In the genomic region with DNA sequence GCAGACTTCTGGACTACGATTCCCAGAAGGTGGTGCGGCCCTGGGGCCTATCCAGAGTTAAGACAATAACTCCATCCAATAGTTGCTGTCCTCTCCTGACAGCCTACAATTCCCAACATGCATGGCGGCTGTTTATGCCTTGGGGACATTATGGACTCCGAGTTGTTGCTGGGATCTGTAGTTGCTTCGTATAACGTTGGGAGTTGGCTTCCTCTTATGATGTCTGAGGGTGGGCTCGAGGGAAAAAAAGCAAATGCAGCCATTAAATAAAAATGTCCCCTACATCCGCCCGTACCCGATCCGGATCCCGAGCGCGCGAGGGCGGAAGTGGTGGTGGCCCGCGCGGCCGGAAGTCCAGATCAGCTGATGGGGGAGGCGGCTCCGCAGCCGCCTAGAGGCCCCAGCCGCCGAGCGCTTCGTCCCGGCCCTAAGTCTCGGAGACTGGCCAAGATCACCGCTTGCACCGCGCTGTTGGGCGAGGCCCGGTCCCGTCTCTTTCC, we compare ENCODE assay signal across 1 cellular context.
TF ChIP-seq lines count a peak whose summit lies in the region.

Gene ZSWIM8, plus strand, starts transcription at position 386 of the 500 bp plus-strand sequence. CDS start 273 bp downstream, outside the sequence.

TF ChIP-seq in HepG2, 621 proteins besides CTCF, POLR2A, EP300 and RAD21 (continued from another document and continues in another):
- TF ChIP-seq, protein P1, sequence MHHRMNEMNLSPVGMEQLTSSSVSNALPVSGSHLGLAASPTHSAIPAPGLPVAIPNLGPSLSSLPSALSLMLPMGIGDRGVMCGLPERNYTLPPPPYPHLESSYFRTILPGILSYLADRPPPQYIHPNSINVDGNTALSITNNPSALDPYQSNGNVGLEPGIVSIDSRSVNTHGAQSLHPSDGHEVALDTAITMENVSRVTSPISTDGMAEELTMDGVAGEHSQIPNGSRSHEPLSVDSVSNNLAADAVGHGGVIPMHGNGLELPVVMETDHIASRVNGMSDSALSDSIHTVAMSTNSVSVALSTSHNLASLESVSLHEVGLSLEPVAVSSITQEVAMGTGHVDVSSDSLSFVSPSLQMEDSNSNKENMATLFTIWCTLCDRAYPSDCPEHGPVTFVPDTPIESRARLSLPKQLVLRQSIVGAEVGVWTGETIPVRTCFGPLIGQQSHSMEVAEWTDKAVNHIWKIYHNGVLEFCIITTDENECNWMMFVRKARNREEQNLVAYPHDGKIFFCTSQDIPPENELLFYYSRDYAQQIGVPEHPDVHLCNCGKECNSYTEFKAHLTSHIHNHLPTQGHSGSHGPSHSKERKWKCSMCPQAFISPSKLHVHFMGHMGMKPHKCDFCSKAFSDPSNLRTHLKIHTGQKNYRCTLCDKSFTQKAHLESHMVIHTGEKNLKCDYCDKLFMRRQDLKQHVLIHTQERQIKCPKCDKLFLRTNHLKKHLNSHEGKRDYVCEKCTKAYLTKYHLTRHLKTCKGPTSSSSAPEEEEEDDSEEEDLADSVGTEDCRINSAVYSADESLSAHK (CRISPR knock-in tag; IDR thresholded peaks at IDR 0.05; ENCODE audit: borderline replicate concordance): no peak
- no peak for TF ChIP-seq PTBP1 (IDR thresholded peaks at IDR 0.05; ENCODE audit: low read depth, low read length, poor library complexity, severe bottlenecking)
- no peak for TF ChIP-seq HNRNPUL1 (IDR thresholded peaks at IDR 0.05; ENCODE audit: low read depth, low read length)
- no peak for TF ChIP-seq TAF15 (IDR thresholded peaks at IDR 0.05; ENCODE audit: low read depth, low read length, poor library complexity, severe bottlenecking)
- TF ChIP-seq, protein P2, sequence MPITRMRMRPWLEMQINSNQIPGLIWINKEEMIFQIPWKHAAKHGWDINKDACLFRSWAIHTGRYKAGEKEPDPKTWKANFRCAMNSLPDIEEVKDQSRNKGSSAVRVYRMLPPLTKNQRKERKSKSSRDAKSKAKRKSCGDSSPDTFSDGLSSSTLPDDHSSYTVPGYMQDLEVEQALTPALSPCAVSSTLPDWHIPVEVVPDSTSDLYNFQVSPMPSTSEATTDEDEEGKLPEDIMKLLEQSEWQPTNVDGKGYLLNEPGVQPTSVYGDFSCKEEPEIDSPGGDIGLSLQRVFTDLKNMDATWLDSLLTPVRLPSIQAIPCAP (CRISPR knock-in tag; IDR thresholded peaks at IDR 0.05; ENCODE audit: low read depth): no peak
- no peak for TF ChIP-seq ZKSCAN8 (CRISPR knock-in tag; IDR thresholded peaks at IDR 0.05; ENCODE audit: borderline replicate concordance)
- TF ChIP-seq SP140L (CRISPR knock-in tag; IDR thresholded peaks at IDR 0.05; ENCODE audit: borderline replicate concordance): no peak
- no peak for TF ChIP-seq TCF12 (IDR thresholded peaks at IDR 0.05)
- no peak for TF ChIP-seq TCF12 (CRISPR knock-in tag; IDR thresholded peaks at IDR 0.05)
- TF ChIP-seq ZNF510 (CRISPR knock-in tag; IDR thresholded peaks at IDR 0.05; ENCODE audit: low read depth): no peak
- TF ChIP-seq ZNF205 (CRISPR knock-in tag; IDR thresholded peaks at IDR 0.05): no peak
- TF ChIP-seq FOXM1 (CRISPR knock-in tag; IDR thresholded peaks at IDR 0.05): no peak
- peak; percentile 65 for TF ChIP-seq ZNF335 (CRISPR knock-in tag; IDR thresholded peaks at IDR 0.05)
- TF ChIP-seq, protein P3, sequence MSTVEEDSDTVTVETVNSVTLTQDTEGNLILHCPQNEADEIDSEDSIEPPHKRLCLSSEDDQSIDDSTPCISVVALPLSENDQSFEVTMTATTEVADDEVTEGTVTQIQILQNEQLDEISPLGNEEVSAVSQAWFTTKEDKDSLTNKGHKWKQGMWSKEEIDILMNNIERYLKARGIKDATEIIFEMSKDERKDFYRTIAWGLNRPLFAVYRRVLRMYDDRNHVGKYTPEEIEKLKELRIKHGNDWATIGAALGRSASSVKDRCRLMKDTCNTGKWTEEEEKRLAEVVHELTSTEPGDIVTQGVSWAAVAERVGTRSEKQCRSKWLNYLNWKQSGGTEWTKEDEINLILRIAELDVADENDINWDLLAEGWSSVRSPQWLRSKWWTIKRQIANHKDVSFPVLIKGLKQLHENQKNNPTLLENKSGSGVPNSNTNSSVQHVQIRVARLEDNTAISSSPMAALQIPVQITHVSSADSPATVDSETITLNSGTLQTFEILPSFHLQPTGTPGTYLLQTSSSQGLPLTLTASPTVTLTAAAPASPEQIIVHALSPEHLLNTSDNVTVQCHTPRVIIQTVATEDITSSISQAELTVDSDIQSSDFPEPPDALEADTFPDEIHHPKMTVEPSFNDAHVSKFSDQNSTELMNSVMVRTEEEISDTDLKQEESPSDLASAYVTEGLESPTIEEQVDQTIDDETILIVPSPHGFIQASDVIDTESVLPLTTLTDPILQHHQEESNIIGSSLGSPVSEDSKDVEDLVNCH (CRISPR knock-in tag; IDR thresholded peaks at IDR 0.05): no peak
- no peak for TF ChIP-seq ZSCAN12 (CRISPR knock-in tag; IDR thresholded peaks at IDR 0.05)
- TF ChIP-seq BORCS8-MEF2B (CRISPR knock-in tag; IDR thresholded peaks at IDR 0.05): no peak
- TF ChIP-seq ZNF260 (CRISPR knock-in tag; IDR thresholded peaks at IDR 0.05; ENCODE audit: borderline replicate concordance, low read depth): no peak
- TF ChIP-seq ZNF234 (CRISPR knock-in tag; conservative IDR thresholded peaks at IDR 0.05): no peak
- no peak for TF ChIP-seq SCMH1 (CRISPR knock-in tag; IDR thresholded peaks at IDR 0.05; ENCODE audit: borderline replicate concordance)
- no peak for TF ChIP-seq TRIM24 (CRISPR knock-in tag; IDR thresholded peaks at IDR 0.05)
- TF ChIP-seq JUNB (CRISPR knock-in tag; IDR thresholded peaks at IDR 0.05; ENCODE audit: borderline replicate concordance): no peak
- TF ChIP-seq ZNF230 (CRISPR knock-in tag; IDR thresholded peaks at IDR 0.05): 0 out of 2 replicates have a peak, but pooled peaks have one; percentile 5
- no peak for TF ChIP-seq ZNF761 (CRISPR knock-in tag; conservative IDR thresholded peaks at IDR 0.05)
- TF ChIP-seq ZBTB2 (CRISPR knock-in tag; IDR thresholded peaks at IDR 0.05; ENCODE audit: low read depth): no peak
- TF ChIP-seq, protein P4, sequence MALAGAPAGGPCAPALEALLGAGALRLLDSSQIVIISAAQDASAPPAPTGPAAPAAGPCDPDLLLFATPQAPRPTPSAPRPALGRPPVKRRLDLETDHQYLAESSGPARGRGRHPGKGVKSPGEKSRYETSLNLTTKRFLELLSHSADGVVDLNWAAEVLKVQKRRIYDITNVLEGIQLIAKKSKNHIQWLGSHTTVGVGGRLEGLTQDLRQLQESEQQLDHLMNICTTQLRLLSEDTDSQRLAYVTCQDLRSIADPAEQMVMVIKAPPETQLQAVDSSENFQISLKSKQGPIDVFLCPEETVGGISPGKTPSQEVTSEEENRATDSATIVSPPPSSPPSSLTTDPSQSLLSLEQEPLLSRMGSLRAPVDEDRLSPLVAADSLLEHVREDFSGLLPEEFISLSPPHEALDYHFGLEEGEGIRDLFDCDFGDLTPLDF (CRISPR knock-in tag; IDR thresholded peaks at IDR 0.05): 0 out of 2 replicates have a peak, but pooled peaks have one; percentile 54
- no peak for TF ChIP-seq GPBP1L1 (CRISPR knock-in tag; IDR thresholded peaks at IDR 0.05)
- no peak for TF ChIP-seq PREB (CRISPR knock-in tag; IDR thresholded peaks at IDR 0.05)
- TF ChIP-seq, protein P5, sequence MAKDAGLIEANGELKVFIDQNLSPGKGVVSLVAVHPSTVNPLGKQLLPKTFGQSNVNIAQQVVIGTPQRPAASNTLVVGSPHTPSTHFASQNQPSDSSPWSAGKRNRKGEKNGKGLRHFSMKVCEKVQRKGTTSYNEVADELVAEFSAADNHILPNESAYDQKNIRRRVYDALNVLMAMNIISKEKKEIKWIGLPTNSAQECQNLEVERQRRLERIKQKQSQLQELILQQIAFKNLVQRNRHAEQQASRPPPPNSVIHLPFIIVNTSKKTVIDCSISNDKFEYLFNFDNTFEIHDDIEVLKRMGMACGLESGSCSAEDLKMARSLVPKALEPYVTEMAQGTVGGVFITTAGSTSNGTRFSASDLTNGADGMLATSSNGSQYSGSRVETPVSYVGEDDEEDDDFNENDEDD (CRISPR knock-in tag; IDR thresholded peaks at IDR 0.05; ENCODE audit: borderline replicate concordance): no peak
- TF ChIP-seq ATM (IDR thresholded peaks at IDR 0.05; ENCODE audit: borderline replicate concordance): no peak
- TF ChIP-seq MED13 (CRISPR knock-in tag; IDR thresholded peaks at IDR 0.05): no peak
- no peak for TF ChIP-seq ZNF142 (CRISPR knock-in tag; IDR thresholded peaks at IDR 0.05)
- TF ChIP-seq, protein P6, sequence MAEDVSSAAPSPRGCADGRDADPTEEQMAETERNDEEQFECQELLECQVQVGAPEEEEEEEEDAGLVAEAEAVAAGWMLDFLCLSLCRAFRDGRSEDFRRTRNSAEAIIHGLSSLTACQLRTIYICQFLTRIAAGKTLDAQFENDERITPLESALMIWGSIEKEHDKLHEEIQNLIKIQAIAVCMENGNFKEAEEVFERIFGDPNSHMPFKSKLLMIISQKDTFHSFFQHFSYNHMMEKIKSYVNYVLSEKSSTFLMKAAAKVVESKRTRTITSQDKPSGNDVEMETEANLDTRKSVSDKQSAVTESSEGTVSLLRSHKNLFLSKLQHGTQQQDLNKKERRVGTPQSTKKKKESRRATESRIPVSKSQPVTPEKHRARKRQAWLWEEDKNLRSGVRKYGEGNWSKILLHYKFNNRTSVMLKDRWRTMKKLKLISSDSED (CRISPR knock-in tag; IDR thresholded peaks at IDR 0.05): no peak
- TF ChIP-seq NFIC (IDR thresholded peaks at IDR 0.05; ENCODE audit: low read length): no peak
- no peak for TF ChIP-seq ZNF781 (CRISPR knock-in tag; IDR thresholded peaks at IDR 0.05; ENCODE audit: borderline replicate concordance, not compliant biosample characterization)
- no peak for TF ChIP-seq ZNF431 (CRISPR knock-in tag; IDR thresholded peaks at IDR 0.05; ENCODE audit: borderline replicate concordance, low read depth)
- no peak; the same call in 1 of the 2 replicates for TF ChIP-seq TAF1 (CRISPR knock-in tag; IDR thresholded peaks at IDR 0.05)
- TF ChIP-seq CEBPG (CRISPR knock-in tag; IDR thresholded peaks at IDR 0.05): no peak
- no peak for TF ChIP-seq ZFAT (CRISPR knock-in tag; conservative IDR thresholded peaks at IDR 0.05)
